9 cellular contexts compared by ENCODE assay signal in the genomic region with DNA sequence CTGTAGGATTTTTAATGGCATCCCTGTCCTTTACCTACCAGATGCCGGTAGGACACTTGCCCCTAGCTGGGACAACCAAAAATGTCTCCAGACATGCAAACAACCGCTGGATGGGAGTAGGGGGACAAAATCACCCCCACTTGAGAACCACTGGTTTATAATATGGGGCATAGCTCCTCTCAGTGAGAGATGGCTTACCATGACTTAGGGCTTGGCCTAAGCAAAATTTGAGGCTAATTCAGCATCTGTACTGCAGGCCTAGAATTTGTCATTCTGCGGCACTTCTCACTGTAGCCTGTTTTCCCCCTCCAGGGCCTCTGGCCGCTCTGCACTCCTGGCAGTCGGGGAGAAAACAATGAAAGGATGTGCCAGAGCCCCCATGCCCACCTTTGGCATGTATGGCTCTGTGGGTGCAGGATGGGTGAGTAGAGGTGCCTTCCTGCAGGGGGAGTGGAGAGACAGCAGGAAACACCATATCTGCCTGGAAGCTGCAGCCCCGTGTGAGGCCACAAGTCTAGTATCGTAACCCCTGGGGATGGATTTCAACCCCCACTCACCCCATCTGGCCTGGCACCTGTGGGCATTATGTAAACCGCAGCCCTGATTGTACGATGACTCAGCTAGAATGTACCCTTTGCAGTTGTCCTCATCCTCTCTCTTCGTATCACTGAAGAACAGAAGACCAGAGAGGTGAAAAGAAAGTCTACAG.
A peak's percentile ranks its signal among the peaks of the same experiment; 100 is the strongest.
DNase-seq lines count a peak whose midpoint lies in the region; ATAC-seq and TF ChIP-seq lines count a peak whose summit lies in the region.
"Had no signal": no experiment of that assay in that cellular context is flagged by ENCODE, and none has a peak within 500 bp of the region (broad histone marks: within the 10 kb centered on the region; RNA-seq: fewer than 3 reads in every experiment).

No MANE protein-coding gene starts in this region.

- H3K4me3 Mint-ChIP-seq in GM23338: no peak overlapping the region
- no peak overlapping the region for H3K4me3 Mint-ChIP-seq in CD8-positive, alpha-beta memory T cell
- no peak overlapping the region for H3K4me3 Mint-ChIP-seq in CD8-positive, alpha-beta T cell

- H3K27ac ChIP-seq in GM23338 (ENCODE audit: low read depth) (no peak overlapping the region), sigmoid colon (no peak overlapping the region)
- H3K27ac ChIP-seq in CD8-positive, alpha-beta memory T cell (ENCODE audit: low read depth, low read length): no peak overlapping the region
- H3K27ac ChIP-seq in CD8-positive, alpha-beta T cell (ENCODE audit: low read depth, low read length): no peak overlapping the region
- H3K27ac ChIP-seq: VCaP had no signal

- H2AFZ ChIP-seq in GM23338: no peak overlapping the region

- H3K36me3 ChIP-seq in GM23338 (ENCODE audit: insufficient read depth): no peaks in the 10 kb centered on the region
- H3K36me3 ChIP-seq in CD8-positive, alpha-beta memory T cell (ENCODE audit: insufficient read depth, low read length): no peaks in the 10 kb centered on the region
- H3K36me3 ChIP-seq in sigmoid colon: no peaks in the 10 kb centered on the region
- no peaks in the 10 kb centered on the region for H3K36me3 ChIP-seq in CD8-positive, alpha-beta T cell (ENCODE audit: insufficient read depth, low read length)

- no peak for TF ChIP-seq POLR2A in sigmoid colon (IDR thresholded peaks at IDR 0.05)

- peaks cover 35% of the 10 kb centered on the region for H3K4me1 Mint-ChIP-seq in GM23338
- no peaks in the 10 kb centered on the region for H3K4me1 Mint-ChIP-seq in CD8-positive, alpha-beta memory T cell
- H3K4me1 Mint-ChIP-seq in CD8-positive, alpha-beta T cell (ENCODE audit: low read depth): no peaks in the 10 kb centered on the region

- no peaks in the 10 kb centered on the region for H3K27me3 ChIP-seq in GM23338 (ENCODE audit: insufficient read depth)
- H3K27me3 ChIP-seq in CD8-positive, alpha-beta memory T cell (ENCODE audit: insufficient read depth, low read length, poor library complexity, severe bottlenecking): no peaks in the 10 kb centered on the region
- H3K27me3 ChIP-seq in sigmoid colon: no peaks in the 10 kb centered on the region
- H3K27me3 ChIP-seq in CD8-positive, alpha-beta T cell (ENCODE audit: insufficient read depth, low read length): no peaks in the 10 kb centered on the region

- H3K9me3 ChIP-seq in CD8-positive, alpha-beta memory T cell (ENCODE audit: low read length): no peaks in the 10 kb centered on the region
- no peaks in the 10 kb centered on the region for H3K9me3 ChIP-seq in sigmoid colon
- H3K9me3 ChIP-seq in CD8-positive, alpha-beta T cell (ENCODE audit: low read length): no peaks in the 10 kb centered on the region

- no peak overlapping the region for H3K27ac Mint-ChIP-seq in GM23338
- no peak overlapping the region for H3K27ac Mint-ChIP-seq in CD8-positive, alpha-beta memory T cell
- no peak overlapping the region for H3K27ac Mint-ChIP-seq in CD8-positive, alpha-beta T cell

- no peak for TF ChIP-seq EP300 in sigmoid colon (IDR thresholded peaks at IDR 0.05)

- peaks cover 9% of the 10 kb centered on the region for H3K27me3 Mint-ChIP-seq in GM23338 (ENCODE audit: insufficient read depth, low read depth, poor library complexity)
- H3K27me3 Mint-ChIP-seq in CD8-positive, alpha-beta memory T cell: peaks cover 4 to 5% of the 10 kb centered on the region in 2 donors
- H3K27me3 Mint-ChIP-seq in CD8-positive, alpha-beta T cell (ENCODE audit: low read depth): no peaks in the 10 kb centered on the region

- no peaks in the 10 kb centered on the region for H3K9me2 ChIP-seq in GM23338 (ENCODE audit: insufficient read depth)

- ATAC-seq in GM18499 (IDR thresholded peaks at IDR 0.05; ENCODE audit: insufficient read depth, unreplicated experiment) (peak; percentile 47), GM23338 (peak; percentile 63)
- ATAC-seq in CD8-positive, alpha-beta T cell: no peak

- no peaks in the 10 kb centered on the region for H3F3A ChIP-seq in GM23338 (replicated peaks; ENCODE audit: low read depth)

- no peaks in the 10 kb centered on the region for H3K79me2 ChIP-seq in GM23338 (replicated peaks; ENCODE audit: insufficient read depth)

- no peaks in the 10 kb centered on the region; the same call in 2 of the 3 replicates for H3K9me3 Mint-ChIP-seq in GM23338
- peaks cover 0 to 3% (median 0%) of the 10 kb centered on the region in 5 donors for H3K9me3 Mint-ChIP-seq in CD8-positive, alpha-beta memory T cell
- H3K9me3 Mint-ChIP-seq in CD8-positive, alpha-beta T cell: no peaks in the 10 kb centered on the region

- WGBS in sigmoid colon, 2 donors: 80 to 83% methylated on average over 10 of the region's 10 CpGs

- intact Hi-C loops in sigmoid colon (cut with DNase I): no loop called here
- intact Hi-C loops in CD8-positive, alpha-beta T cell (cut with DNase I, micrococcal nuclease): no loop called here

- POLR2A ChIA-PET in CD8-positive, alpha-beta memory T cell (lab: Charles Lee): no interaction called here
- POLR2A ChIA-PET in CD8-positive, alpha-beta T cell (lab: Charles Lee): no interaction called here

- peaks cover 16% of the 10 kb centered on the region for H3K4me1 ChIP-seq in GM23338 (ENCODE audit: insufficient read depth)
- H3K4me1 ChIP-seq in CD8-positive, alpha-beta memory T cell (ENCODE audit: insufficient read depth, low read length): no peaks in the 10 kb centered on the region
- H3K4me1 ChIP-seq in sigmoid colon: no peaks in the 10 kb centered on the region
- no peaks in the 10 kb centered on the region for H3K4me1 ChIP-seq in CD8-positive, alpha-beta T cell (ENCODE audit: insufficient read depth, low read length)

- H3K4me2 ChIP-seq in GM23338: no peak overlapping the region

- H3K4me3 ChIP-seq in GM23338 (no peak overlapping the region), foreskin fibroblast (ENCODE audit: low read depth in 1 of 2, low read length in 2 of 2) (no peak overlapping the region), sigmoid colon (no peak overlapping the region)
- H3K4me3 ChIP-seq in CD8-positive, alpha-beta memory T cell (ENCODE audit: low read length): no peak overlapping the region
- H3K4me3 ChIP-seq in CD8-positive, alpha-beta T cell (ENCODE audit: low read depth, low read length): no peak overlapping the region

- CTCF ChIA-PET in CD8-positive, alpha-beta memory T cell (lab: Charles Lee): no interaction called here
- CTCF ChIA-PET in CD8-positive, alpha-beta T cell (lab: Charles Lee): no interaction called here

- H3K36me3 Mint-ChIP-seq in GM23338 (ENCODE audit: low read depth): no peaks in the 10 kb centered on the region
- H3K36me3 Mint-ChIP-seq in CD8-positive, alpha-beta memory T cell: no peaks in the 10 kb centered on the region
- no peaks in the 10 kb centered on the region for H3K36me3 Mint-ChIP-seq in CD8-positive, alpha-beta T cell

- no peaks in the 10 kb centered on the region for H4K20me1 ChIP-seq in GM23338 (replicated peaks; ENCODE audit: insufficient read depth)

- no peak for DNase-seq in GM23338 (ENCODE audit: low spot score)
- DNase-seq in MV-4-11 (lab: John Stamatoyannopoulos, UW): peak; percentile 22
- peak; percentile 52 to 65 for DNase-seq in foreskin fibroblast
- no peak for DNase-seq in CD8-positive, alpha-beta memory T cell
- DNase-seq in sigmoid colon: no peak
- no peak for DNase-seq in UCSD-AML1 (lab: John Stamatoyannopoulos, UW; ENCODE audit: unreplicated experiment)
- no peak for DNase-seq in CD8-positive, alpha-beta T cell

- TF ChIP-seq CTCF in GM23338 (conservative IDR thresholded peaks at IDR 0.05; ENCODE audit: low read depth in 2 of 2) (peak; percentile 32 to 42; a peak in 3 of 4 replicates), foreskin fibroblast (IDR thresholded peaks at IDR 0.05; ENCODE audit: low read depth, low read length) (peak; percentile 17), sigmoid colon (IDR thresholded peaks at IDR 0.05) (no peak)
- TF ChIP-seq CTCF in CD8-positive, alpha-beta T cell (IDR thresholded peaks at IDR 0.05): no peak

TF ChIP-seq in GM23338, 12 proteins besides CTCF, POLR2A, EP300 and RAD21 (continues in another document):
- TF ChIP-seq NANOG (IDR thresholded peaks at IDR 0.05; ENCODE audit: borderline replicate concordance) (no peak), EZH2phosphoT487 (IDR thresholded peaks at IDR 0.05; ENCODE audit: unreplicated experiment) (no peak), POLR2AphosphoS5 (IDR thresholded peaks at IDR 0.05; ENCODE audit: low read depth) (no peak), ZNF114 (CRISPR knock-in tag; IDR thresholded peaks at IDR 0.05) (no peak), STAT1 (IDR thresholded peaks at IDR 0.05; ENCODE audit: unreplicated experiment) (no peak), CREB1 (CRISPR knock-in tag; IDR thresholded peaks at IDR 0.05; ENCODE audit: low read depth) (no peak)
- TF ChIP-seq, protein P1, sequence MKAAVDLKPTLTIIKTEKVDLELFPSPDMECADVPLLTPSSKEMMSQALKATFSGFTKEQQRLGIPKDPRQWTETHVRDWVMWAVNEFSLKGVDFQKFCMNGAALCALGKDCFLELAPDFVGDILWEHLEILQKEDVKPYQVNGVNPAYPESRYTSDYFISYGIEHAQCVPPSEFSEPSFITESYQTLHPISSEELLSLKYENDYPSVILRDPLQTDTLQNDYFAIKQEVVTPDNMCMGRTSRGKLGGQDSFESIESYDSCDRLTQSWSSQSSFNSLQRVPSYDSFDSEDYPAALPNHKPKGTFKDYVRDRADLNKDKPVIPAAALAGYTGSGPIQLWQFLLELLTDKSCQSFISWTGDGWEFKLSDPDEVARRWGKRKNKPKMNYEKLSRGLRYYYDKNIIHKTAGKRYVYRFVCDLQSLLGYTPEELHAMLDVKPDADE (IDR thresholded peaks at IDR 0.05): no peak

Comparison
In these comparisons a context has a peak if more than half of its experiments do, and no peak if none do; other contexts are left out.
1. DNase-seq: peak in MV-4-11 (single experiment) and foreskin fibroblast (2 of 2); none in GM23338 (single experiment), CD8-positive, alpha-beta memory T cell (0 of 5), sigmoid colon (single experiment), UCSD-AML1 (single experiment) and CD8-positive, alpha-beta T cell (0 of 7).
2. CTCF ChIP-seq: peak in GM23338 (2 of 2) and foreskin fibroblast (single experiment); none in sigmoid colon (0 of 4) and CD8-positive, alpha-beta T cell (single experiment).